ENCODE assay signal across 19 cellular contexts in the genomic region with DNA sequence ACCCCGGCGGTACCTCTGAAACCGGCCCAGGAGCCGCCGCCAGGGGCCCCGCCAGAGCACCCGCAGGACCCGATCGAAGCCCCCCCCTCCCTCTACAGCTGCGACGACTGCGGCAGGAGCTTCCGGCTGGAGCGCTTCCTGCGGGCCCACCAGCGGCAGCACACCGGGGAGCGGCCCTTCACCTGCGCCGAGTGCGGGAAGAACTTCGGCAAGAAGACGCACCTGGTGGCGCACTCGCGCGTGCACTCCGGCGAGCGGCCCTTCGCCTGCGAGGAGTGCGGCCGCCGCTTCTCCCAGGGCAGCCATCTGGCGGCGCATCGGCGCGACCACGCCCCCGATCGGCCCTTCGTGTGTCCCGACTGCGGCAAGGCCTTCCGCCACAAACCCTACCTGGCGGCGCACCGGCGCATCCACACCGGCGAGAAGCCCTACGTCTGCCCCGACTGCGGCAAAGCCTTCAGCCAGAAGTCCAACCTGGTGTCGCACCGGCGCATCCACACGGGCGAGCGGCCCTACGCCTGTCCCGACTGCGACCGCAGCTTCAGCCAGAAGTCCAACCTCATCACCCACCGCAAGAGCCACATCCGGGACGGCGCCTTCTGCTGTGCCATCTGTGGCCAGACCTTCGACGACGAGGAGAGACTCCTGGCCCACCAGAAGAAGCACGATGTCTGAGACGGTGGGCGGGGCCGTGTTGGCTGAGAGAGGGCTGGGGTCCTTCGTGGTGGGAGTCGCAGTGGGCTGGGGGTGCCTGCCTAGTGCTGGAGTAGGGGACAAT. TPM values are rescaled to one million over a fixed set of nuclear protein-coding genes. Genes with fewer than 3 reads are reported as not detected.
A peak's percentile ranks its signal among the peaks of the same experiment; 100 is the strongest.
DNase-seq lines count a peak whose midpoint lies in the region; ATAC-seq lines count a peak whose summit lies in the region.
"Had no signal": no experiment of that assay in that cellular context is flagged by ENCODE, and none has a peak within 500 bp of the region (broad histone marks: within the 10 kb centered on the region; RNA-seq: fewer than 3 reads in every experiment).

No MANE protein-coding gene starts in this region.

- ATAC-seq in activated CD8-positive, alpha-beta memory T cell treated with anti-CD3 and anti-CD28 coated beads, Interleukin-2, amount 10 ng/mL, durations not matched to agents 7 days and 5 days, result no peak
- ATAC-seq in memory B cell (ENCODE audit: low read depth) (no peak), GM21360 (IDR thresholded peaks at IDR 0.05; ENCODE audit: unreplicated experiment) (no peak)

- H3K4me3 Mint-ChIP-seq in activated CD8-positive, alpha-beta memory T cell treated with anti-CD3 and anti-CD28 coated beads, Interleukin-2, amount 10 ng/mL, durations not matched to agents 7 days and 5 days, result no peak overlapping the region
- H3K4me3 Mint-ChIP-seq in memory B cell, result no peak overlapping the region
- H3K4me3 Mint-ChIP-seq: activated CD4-positive, alpha-beta T cell treated with anti-CD3 and anti-CD28 coated beads, Interleukin-2, amount 10 ng/mL, durations not matched to agents 24 days and 14 days; T-helper 1 cell treated with Interleukin-12 subunit alpha and Interleukin-12 subunit beta and Interleukin-4 antibody, amounts not matched to agents 30 μg/mL and 1 μg/mL, for 36 hours had no signal

- H3K27ac Mint-ChIP-seq in activated CD8-positive, alpha-beta memory T cell treated with anti-CD3 and anti-CD28 coated beads, Interleukin-2, amount 10 ng/mL, durations not matched to agents 7 days and 5 days, result peak overlapping the region; percentile 19
- peak overlapping the region; percentile 98 for H3K27ac Mint-ChIP-seq in memory B cell
- H3K27ac Mint-ChIP-seq: activated CD4-positive, alpha-beta T cell treated with anti-CD3 and anti-CD28 coated beads, Interleukin-2, amount 10 ng/mL, durations not matched to agents 24 days and 14 days; T-helper 1 cell treated with Interleukin-12 subunit alpha and Interleukin-12 subunit beta and Interleukin-4 antibody, amounts not matched to agents 30 μg/mL and 1 μg/mL, for 36 hours had no signal

- CTCF ChIA-PET in activated CD8-positive, alpha-beta memory T cell treated with anti-CD3 and anti-CD28 coated beads, Interleukin-2, amount 10 ng/mL, durations not matched to agents 7 days and 5 days (lab: Charles Lee), result interaction anchor here (7.9 kb wide), 1 partner anchor 17 kb away, joined by 56 read pairs; no protein-coding TSS in a partner anchor

- DNase-seq in activated CD8-positive, alpha-beta memory T cell treated with anti-CD3 and anti-CD28 coated beads, Interleukin-2, amount 10 ng/mL, durations not matched to agents 7 days and 5 days, result no peak
- DNase-seq in activated CD8-positive, alpha-beta memory T cell treated with anti-CD3 and anti-CD28 coated beads for 24 hours, result no peak
- DNase-seq in NCI-H526 (lab: John Stamatoyannopoulos, UW) (peak; percentile 43 to 84), memory B cell (ENCODE audit: low spot score in 2 of 2) (no peak), DMS153 (lab: John Stamatoyannopoulos, UW) (no peak), dedifferentiated amniotic fluid mesenchymal stem cell (ENCODE audit: extremely low spot score) (no peak)
- peak; percentile 20 for DNase-seq in stimulated activated CD8-positive, alpha-beta memory T cell treated with anti-CD3 and anti-CD28 coated beads, Interleukin-4, amount 100 ng/mL, for 48 hours
- DNase-seq: activated CD4-positive, alpha-beta T cell treated with anti-CD3 and anti-CD28 coated beads, Interleukin-2, amount 10 ng/mL, durations not matched to agents 24 days and 14 days; foreskin melanocyte; GOT3; KBM-7; NCI-H1436 treated with DMSO at 0.1 percent for 48 hours; stimulated activated CD4-positive, alpha-beta T cell treated with anti-CD3 and anti-CD28 coated beads, Interleukin-4, amount 100 ng/mL, for 4 hours; stimulated activated naive CD4-positive, alpha-beta T cell had no signal

- H3K4me1 Mint-ChIP-seq in activated CD8-positive, alpha-beta memory T cell treated with anti-CD3 and anti-CD28 coated beads, Interleukin-2, amount 10 ng/mL, durations not matched to agents 7 days and 5 days, result peaks cover 39% of the 10 kb centered on the region
- H3K4me1 Mint-ChIP-seq in memory B cell, result peaks cover 44% of the 10 kb centered on the region

- H3K36me3 Mint-ChIP-seq in activated CD8-positive, alpha-beta memory T cell treated with anti-CD3 and anti-CD28 coated beads, Interleukin-2, amount 10 ng/mL, durations not matched to agents 7 days and 5 days, result peaks cover 8% of the 10 kb centered on the region
- peaks cover 3% of the 10 kb centered on the region for H3K36me3 Mint-ChIP-seq in memory B cell

- H3K27me3 Mint-ChIP-seq in activated CD8-positive, alpha-beta memory T cell treated with anti-CD3 and anti-CD28 coated beads, Interleukin-2, amount 10 ng/mL, durations not matched to agents 7 days and 5 days, result no peaks in the 10 kb centered on the region
- H3K27me3 Mint-ChIP-seq in memory B cell, result no peaks in the 10 kb centered on the region
- H3K27me3 Mint-ChIP-seq: activated CD4-positive, alpha-beta T cell treated with anti-CD3 and anti-CD28 coated beads, Interleukin-2, amount 10 ng/mL, durations not matched to agents 24 days and 14 days had no signal

- H3K9me3 Mint-ChIP-seq in activated CD8-positive, alpha-beta memory T cell treated with anti-CD3 and anti-CD28 coated beads, Interleukin-2, amount 10 ng/mL, durations not matched to agents 7 days and 5 days (ENCODE audit: low read depth), result no peaks in the 10 kb centered on the region
- no peaks in the 10 kb centered on the region for H3K9me3 Mint-ChIP-seq in memory B cell
- H3K9me3 Mint-ChIP-seq: activated CD4-positive, alpha-beta T cell treated with anti-CD3 and anti-CD28 coated beads, Interleukin-2, amount 10 ng/mL, durations not matched to agents 24 days and 14 days; T-helper 1 cell treated with Interleukin-12 subunit alpha and Interleukin-12 subunit beta and Interleukin-4 antibody, amounts not matched to agents 30 μg/mL and 1 μg/mL, for 36 hours had no signal

RNA-seq across cellular contexts. Expression of a gene that starts 3.8 kb away (rescaled TPM):
- total RNA-seq in activated CD8-positive, alpha-beta memory T cell treated with anti-CD3 and anti-CD28 coated beads, Interleukin-2, amount 10 ng/mL, durations not matched to agents 7 days and 5 days, result 10 to 100 TPM; 51.4 to 55.5 TPM

RNA-seq across cellular contexts. Expression of a gene that starts 6.7 kb away (rescaled TPM):
- total RNA-seq in activated CD8-positive, alpha-beta memory T cell treated with anti-CD3 and anti-CD28 coated beads, Interleukin-2, amount 10 ng/mL, durations not matched to agents 7 days and 5 days, result 1 to 10 TPM; 7.5 to 8.4 TPM

RNA-seq across cellular contexts. Expression of a gene that starts 31.0 kb away (rescaled TPM):
- total RNA-seq in activated CD8-positive, alpha-beta memory T cell treated with anti-CD3 and anti-CD28 coated beads, Interleukin-2, amount 10 ng/mL, durations not matched to agents 7 days and 5 days, result not detected
- total RNA-seq: activated CD4-positive, alpha-beta T cell treated with anti-CD3 and anti-CD28 coated beads, Interleukin-2, amount 10 ng/mL, durations not matched to agents 24 days and 14 days; NCI-H460 had no signal

RNA-seq across cellular contexts. Expression of a gene that starts 49.1 kb away (rescaled TPM):
- total RNA-seq in activated CD8-positive, alpha-beta memory T cell treated with anti-CD3 and anti-CD28 coated beads, Interleukin-2, amount 10 ng/mL, durations not matched to agents 7 days and 5 days, result 1 to 10 TPM; 4.0 to 4.8 TPM
- total RNA-seq: NCI-H460 had no signal

RNA-seq across cellular contexts. Expression of a gene that starts 49.3 kb away (rescaled TPM):
- 10 to 100 TPM; 24.7 to 25.3 TPM for total RNA-seq in activated CD8-positive, alpha-beta memory T cell treated with anti-CD3 and anti-CD28 coated beads, Interleukin-2, amount 10 ng/mL, durations not matched to agents 7 days and 5 days
- total RNA-seq: A172, myocyte had no signal

Comparison
In these comparisons a context has a peak if more than half of its experiments do, and no peak if none do; other contexts are left out.
1. DNase-seq: peak in NCI-H526 (2 of 2) and stimulated activated CD8-positive, alpha-beta memory T cell treated with anti-CD3 and anti-CD28 coated beads, Interleukin-4, amount 100 ng/mL, for 48 hours (single experiment); none in activated CD8-positive, alpha-beta memory T cell treated with anti-CD3 and anti-CD28 coated beads, Interleukin-2, amount 10 ng/mL, durations not matched to agents 7 days and 5 days (single experiment), activated CD8-positive, alpha-beta memory T cell treated with anti-CD3 and anti-CD28 coated beads for 24 hours (single experiment), memory B cell (0 of 2), DMS153 (single experiment) and dedifferentiated amniotic fluid mesenchymal stem cell (single experiment).